In the genomic region with DNA sequence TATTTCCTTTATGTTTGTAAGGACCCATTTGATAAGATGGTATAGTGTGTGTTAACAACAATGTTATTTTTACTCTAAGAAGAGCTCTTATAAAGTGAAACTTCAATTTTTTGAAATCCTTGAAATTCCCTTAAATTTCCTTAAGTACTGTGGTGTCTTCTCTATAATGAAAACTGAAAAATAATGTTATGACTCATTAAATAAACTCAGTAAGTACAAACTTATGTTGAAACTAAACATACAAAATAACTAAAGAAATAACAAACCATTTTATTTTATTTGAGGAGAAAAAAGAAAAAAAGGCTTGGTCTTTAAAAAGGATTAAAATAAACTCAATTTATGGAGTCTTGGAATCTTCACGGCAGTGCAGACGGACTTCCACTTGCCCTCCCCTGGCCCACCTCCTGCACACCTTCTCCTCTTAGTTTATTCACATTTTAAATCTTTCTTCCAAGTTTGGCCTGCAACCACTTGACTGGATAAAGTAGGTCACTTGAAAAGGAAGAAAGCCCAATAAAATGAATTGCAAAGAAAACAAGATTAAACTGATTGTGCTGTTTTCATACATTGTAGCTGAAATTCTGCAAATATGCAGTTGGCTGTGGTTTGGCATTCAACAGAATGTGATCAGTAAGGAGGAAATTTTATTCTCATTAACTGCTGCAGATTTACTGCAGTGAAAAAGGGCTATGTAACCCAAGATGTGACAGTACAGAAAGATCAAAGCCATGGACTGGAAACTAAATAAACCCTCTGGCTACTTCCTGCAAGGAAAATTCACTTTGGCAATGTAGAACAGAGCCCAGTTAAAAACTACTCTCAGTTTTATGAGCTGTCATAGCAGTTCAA, we compare ENCODE assay signal across 10 cellular contexts. TPM values are rescaled to one million over a fixed set of nuclear protein-coding genes. Genes with fewer than 3 reads are reported as not detected.
DNase-seq lines count a peak whose midpoint lies in the region; ATAC-seq and TF ChIP-seq lines count a peak whose summit lies in the region.
"Had no signal": no experiment of that assay in that cellular context is flagged by ENCODE, and none has a peak within 500 bp of the region (broad histone marks: within the 10 kb centered on the region; RNA-seq: fewer than 3 reads in every experiment).

No MANE protein-coding gene starts in this region.

- peak; percentile 82 for DNase-seq in EH (ENCODE audit: low read depth)
- DNase-seq in NCI-H2196 treated with DMSO at 0.1 percent for 48 hours (lab: John Stamatoyannopoulos, UW; ENCODE audit: unreplicated experiment) = peak; percentile 68
- DNase-seq in fibroblast of mammary gland (ENCODE audit: low read depth) = peak; percentile 45
- no peak for DNase-seq in sciatic nerve (ENCODE audit: low spot score)
- DNase-seq in activated T-helper 2 cell treated with anti-CD3 and anti-CD28 coated beads, Interferon-gamma antibody, Interleukin-2, Interleukin-4, amounts not matched to agents 10 μg/mL and 5 μg/mL and 100 μg/mL, durations not matched to agents 14 hours and 24 hours and 36 hours (ENCODE audit: low spot score) = no peak
- DNase-seq in cerebellum (ENCODE audit: low spot score) = no peak
- DNase-seq: dorsolateral prefrontal cortex, sigmoid colon had no signal

- H3K27ac Mint-ChIP-seq in activated T-helper 2 cell treated with anti-CD3 and anti-CD28 coated beads, Interferon-gamma antibody, Interleukin-2, Interleukin-4, amounts not matched to agents 10 μg/mL and 5 μg/mL and 100 μg/mL, durations not matched to agents 14 hours and 24 hours and 36 hours = no peak overlapping the region

- H3K9me3 Mint-ChIP-seq in activated T-helper 2 cell treated with anti-CD3 and anti-CD28 coated beads, Interferon-gamma antibody, Interleukin-2, Interleukin-4, amounts not matched to agents 10 μg/mL and 5 μg/mL and 100 μg/mL, durations not matched to agents 14 hours and 24 hours and 36 hours = no peaks in the 10 kb centered on the region

- H3K27me3 Mint-ChIP-seq in activated T-helper 2 cell treated with anti-CD3 and anti-CD28 coated beads, Interferon-gamma antibody, Interleukin-2, Interleukin-4, amounts not matched to agents 10 μg/mL and 5 μg/mL and 100 μg/mL, durations not matched to agents 14 hours and 24 hours and 36 hours (ENCODE audit: low read depth) = no peaks in the 10 kb centered on the region

- H3K36me3 Mint-ChIP-seq in activated T-helper 2 cell treated with anti-CD3 and anti-CD28 coated beads, Interferon-gamma antibody, Interleukin-2, Interleukin-4, amounts not matched to agents 10 μg/mL and 5 μg/mL and 100 μg/mL, durations not matched to agents 14 hours and 24 hours and 36 hours (ENCODE audit: low read depth) = no peaks in the 10 kb centered on the region

- H3K4me3 Mint-ChIP-seq in activated T-helper 2 cell treated with anti-CD3 and anti-CD28 coated beads, Interferon-gamma antibody, Interleukin-2, Interleukin-4, amounts not matched to agents 10 μg/mL and 5 μg/mL and 100 μg/mL, durations not matched to agents 14 hours and 24 hours and 36 hours (ENCODE audit: low read depth) = no peak overlapping the region

- ATAC-seq in sciatic nerve = peak; percentile 52
- no peak for ATAC-seq in HG02610 (IDR thresholded peaks at IDR 0.05; ENCODE audit: unreplicated experiment)
- no peak for ATAC-seq in HG03135 (IDR thresholded peaks at IDR 0.05; ENCODE audit: unreplicated experiment)

- intact Hi-C loops in sciatic nerve (cut with DNase I) = no loop called here
- intact Hi-C loops in activated T-helper 2 cell treated with anti-CD3 and anti-CD28 coated beads, Interferon-gamma antibody, Interleukin-2, Interleukin-4, amounts not matched to agents 10 μg/mL and 5 μg/mL and 100 μg/mL, durations not matched to agents 14 hours and 24 hours and 36 hours (cut with micrococcal nuclease) = no loop called here

- no peaks in the 10 kb centered on the region for H3K4me1 Mint-ChIP-seq in activated T-helper 2 cell treated with anti-CD3 and anti-CD28 coated beads, Interferon-gamma antibody, Interleukin-2, Interleukin-4, amounts not matched to agents 10 μg/mL and 5 μg/mL and 100 μg/mL, durations not matched to agents 14 hours and 24 hours and 36 hours (ENCODE audit: low read depth)

- H3K4me3 ChIP-seq in fibroblast of mammary gland (ENCODE audit: control insufficient read depth, low read depth, low read length) = no peak overlapping the region
- H3K4me3 ChIP-seq: dorsolateral prefrontal cortex, sigmoid colon had no signal

- no peak for TF ChIP-seq CTCF in fibroblast of mammary gland (conservative IDR thresholded peaks at IDR 0.05; ENCODE audit: control insufficient read depth, insufficient read depth, low read depth, low read length)

RNA-seq across cellular contexts. Expression of a gene that starts 48.5 kb away (rescaled TPM):
- total RNA-seq in sciatic nerve (12.1 TPM), cerebellum (10.2 TPM)
- total RNA-seq in activated T-helper 2 cell treated with anti-CD3 and anti-CD28 coated beads, Interferon-gamma antibody, Interleukin-2, Interleukin-4, amounts not matched to agents 10 μg/mL and 5 μg/mL and 100 μg/mL, durations not matched to agents 14 hours and 24 hours and 36 hours = 9.5 and 10.2 TPM in 2 replicates

Comparison
In these comparisons a context has a peak if more than half of its experiments do, and no peak if none do; other contexts are left out.
1. DNase-seq: peak in EH (single experiment), NCI-H2196 treated with DMSO at 0.1 percent for 48 hours (single experiment) and fibroblast of mammary gland (single experiment); none in sciatic nerve (single experiment), activated T-helper 2 cell treated with anti-CD3 and anti-CD28 coated beads, Interferon-gamma antibody, Interleukin-2, Interleukin-4, amounts not matched to agents 10 μg/mL and 5 μg/mL and 100 μg/mL, durations not matched to agents 14 hours and 24 hours and 36 hours (single experiment) and cerebellum (single experiment).